ENCODE assay signal across 12 cellular contexts in the genomic region with DNA sequence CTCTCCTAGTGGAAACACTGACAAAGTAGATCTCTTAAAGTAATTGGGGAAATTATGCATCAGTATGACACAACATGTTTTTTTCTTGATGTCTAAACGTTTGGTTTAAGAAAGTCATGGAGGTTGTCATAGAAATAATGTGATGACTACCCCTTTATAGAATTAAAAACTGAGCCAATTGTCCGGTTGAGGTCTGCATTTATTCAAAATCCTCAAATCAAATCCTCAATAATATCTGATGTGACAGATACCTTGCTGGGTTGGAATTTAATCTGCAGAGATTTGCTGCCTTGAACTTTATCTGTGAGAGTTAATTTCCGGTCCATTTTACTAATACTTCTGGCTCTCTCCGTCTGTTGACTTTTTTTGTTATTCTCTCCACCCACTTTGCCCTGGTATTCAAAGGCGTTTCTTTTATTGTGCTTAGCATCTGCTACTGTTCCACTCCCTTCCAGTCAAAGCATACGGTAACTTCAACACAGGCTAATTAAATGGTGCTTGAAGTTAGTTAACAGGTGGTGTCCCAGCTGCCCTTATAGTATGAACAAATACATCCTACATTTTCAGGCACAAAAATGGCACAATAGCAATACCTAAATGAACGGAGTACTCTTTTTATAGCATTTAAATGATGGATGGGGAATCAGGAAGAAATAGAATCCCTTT.
DNase-seq lines count a peak whose midpoint lies in the region; ATAC-seq and TF ChIP-seq lines count a peak whose summit lies in the region.
"Had no signal": no experiment of that assay in that cellular context is flagged by ENCODE, and none has a peak within 500 bp of the region (broad histone marks: within the 10 kb centered on the region; RNA-seq: fewer than 3 reads in every experiment).

No MANE protein-coding gene starts in this region.

- H3K4me1 Mint-ChIP-seq in WTC11, result peaks cover 27% of the 10 kb centered on the region
- H3K4me1 Mint-ChIP-seq: memory B cell had no signal

- CTCF ChIA-PET in WTC11 (lab: Charles Lee), result no interaction called here

- TF ChIP-seq CTCF in WTC11 (IDR thresholded peaks at IDR 0.05) (no peak), mucosa of descending colon (IDR thresholded peaks at IDR 0.05) (no peak)

- no peaks in the 10 kb centered on the region for H3K9me3 ChIP-seq in mucosa of descending colon

- no peaks in the 10 kb centered on the region for H3K4me1 ChIP-seq in mucosa of descending colon (ENCODE audit: low read depth)

- H3K27me3 Mint-ChIP-seq in WTC11 (ENCODE audit: low read depth), result no peaks in the 10 kb centered on the region
- H3K27me3 Mint-ChIP-seq: activated CD4-positive, alpha-beta memory T cell treated with anti-CD3 and anti-CD28 coated beads for 36 hours; memory B cell had no signal

- intact Hi-C loops in mucosa of descending colon (cut with DNase I, micrococcal nuclease), result no loop called here

- no peak overlapping the region for H3K4me3 ChIP-seq in mucosa of descending colon

- POLR2A ChIA-PET in WTC11 (lab: Charles Lee), result no interaction called here

- peak overlapping the region; percentile 0 for H3K27ac Mint-ChIP-seq in WTC11
- H3K27ac Mint-ChIP-seq: activated CD4-positive, alpha-beta memory T cell treated with anti-CD3 and anti-CD28 coated beads for 36 hours; memory B cell had no signal

- no peaks in the 10 kb centered on the region for H3K36me3 ChIP-seq in mucosa of descending colon (ENCODE audit: low read depth)

- peaks cover 3% of the 10 kb centered on the region; the same call in 1 of the 2 replicates for H3K9me3 Mint-ChIP-seq in WTC11

- ATAC-seq in WTC11 (peak; percentile 55; the same call in 1 of the 2 replicates), mucosa of descending colon (peak; percentile 72), HG03095 (IDR thresholded peaks at IDR 0.05; ENCODE audit: unreplicated experiment) (no peak)

- DNase-seq in DMS 273 (lab: John Stamatoyannopoulos, UW; ENCODE audit: unreplicated experiment), result peak; percentile 91
- peak; percentile 19 for DNase-seq in NCI-H1694 (lab: John Stamatoyannopoulos, UW)
- DNase-seq in WTC11 (ENCODE audit: low spot score), result no peak
- DNase-seq in mucosa of descending colon, result peak in 1 of 3 donors; percentile 44
- no peak for DNase-seq in HuH-7.5 (ENCODE audit: low spot score)
- DNase-seq in NCI-H526 treated with DMSO at 0.1 percent for 48 hours (lab: John Stamatoyannopoulos, UW), result no peak
- DNase-seq in superior temporal gyrus (ENCODE audit: extremely low spot score), result no peak
- DNase-seq: activated CD4-positive, alpha-beta memory T cell treated with anti-CD3 and anti-CD28 coated beads for 36 hours; foreskin melanocyte; NCI-H187 had no signal

- no peak overlapping the region for H3K4me3 Mint-ChIP-seq in WTC11
- H3K4me3 Mint-ChIP-seq: activated CD4-positive, alpha-beta memory T cell treated with anti-CD3 and anti-CD28 coated beads for 36 hours; memory B cell had no signal

- H3K36me3 Mint-ChIP-seq in WTC11, result no peaks in the 10 kb centered on the region
- H3K36me3 Mint-ChIP-seq: activated CD4-positive, alpha-beta memory T cell treated with anti-CD3 and anti-CD28 coated beads for 36 hours; memory B cell had no signal

TF ChIP-seq in WTC11, 78 proteins besides CTCF, POLR2A, EP300 and RAD21:
- TF ChIP-seq, protein P1, sequence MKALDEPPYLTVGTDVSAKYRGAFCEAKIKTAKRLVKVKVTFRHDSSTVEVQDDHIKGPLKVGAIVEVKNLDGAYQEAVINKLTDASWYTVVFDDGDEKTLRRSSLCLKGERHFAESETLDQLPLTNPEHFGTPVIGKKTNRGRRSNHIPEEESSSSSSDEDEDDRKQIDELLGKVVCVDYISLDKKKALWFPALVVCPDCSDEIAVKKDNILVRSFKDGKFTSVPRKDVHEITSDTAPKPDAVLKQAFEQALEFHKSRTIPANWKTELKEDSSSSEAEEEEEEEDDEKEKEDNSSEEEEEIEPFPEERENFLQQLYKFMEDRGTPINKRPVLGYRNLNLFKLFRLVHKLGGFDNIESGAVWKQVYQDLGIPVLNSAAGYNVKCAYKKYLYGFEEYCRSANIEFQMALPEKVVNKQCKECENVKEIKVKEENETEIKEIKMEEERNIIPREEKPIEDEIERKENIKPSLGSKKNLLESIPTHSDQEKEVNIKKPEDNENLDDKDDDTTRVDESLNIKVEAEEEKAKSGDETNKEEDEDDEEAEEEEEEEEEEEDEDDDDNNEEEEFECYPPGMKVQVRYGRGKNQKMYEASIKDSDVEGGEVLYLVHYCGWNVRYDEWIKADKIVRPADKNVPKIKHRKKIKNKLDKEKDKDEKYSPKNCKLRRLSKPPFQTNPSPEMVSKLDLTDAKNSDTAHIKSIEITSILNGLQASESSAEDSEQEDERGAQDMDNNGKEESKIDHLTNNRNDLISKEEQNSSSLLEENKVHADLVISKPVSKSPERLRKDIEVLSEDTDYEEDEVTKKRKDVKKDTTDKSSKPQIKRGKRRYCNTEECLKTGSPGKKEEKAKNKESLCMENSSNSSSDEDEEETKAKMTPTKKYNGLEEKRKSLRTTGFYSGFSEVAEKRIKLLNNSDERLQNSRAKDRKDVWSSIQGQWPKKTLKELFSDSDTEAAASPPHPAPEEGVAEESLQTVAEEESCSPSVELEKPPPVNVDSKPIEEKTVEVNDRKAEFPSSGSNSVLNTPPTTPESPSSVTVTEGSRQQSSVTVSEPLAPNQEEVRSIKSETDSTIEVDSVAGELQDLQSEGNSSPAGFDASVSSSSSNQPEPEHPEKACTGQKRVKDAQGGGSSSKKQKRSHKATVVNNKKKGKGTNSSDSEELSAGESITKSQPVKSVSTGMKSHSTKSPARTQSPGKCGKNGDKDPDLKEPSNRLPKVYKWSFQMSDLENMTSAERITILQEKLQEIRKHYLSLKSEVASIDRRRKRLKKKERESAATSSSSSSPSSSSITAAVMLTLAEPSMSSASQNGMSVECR (CRISPR knock-in tag; IDR thresholded peaks at IDR 0.05; ENCODE audit: borderline replicate concordance), result no peak
- no peak for TF ChIP-seq MXD4 (CRISPR knock-in tag; IDR thresholded peaks at IDR 0.05; ENCODE audit: borderline replicate concordance)
- no peak for TF ChIP-seq NR3C1 (CRISPR knock-in tag; conservative IDR thresholded peaks at IDR 0.05; ENCODE audit: low read depth)
- TF ChIP-seq JUN (CRISPR knock-in tag; IDR thresholded peaks at IDR 0.05), result no peak
- TF ChIP-seq RELA (CRISPR knock-in tag; IDR thresholded peaks at IDR 0.05; ENCODE audit: borderline replicate concordance), result no peak
- TF ChIP-seq FOXP1 (CRISPR knock-in tag; IDR thresholded peaks at IDR 0.05; ENCODE audit: borderline replicate concordance), result no peak
- TF ChIP-seq FOXJ3 (CRISPR knock-in tag; IDR thresholded peaks at IDR 0.05; ENCODE audit: borderline replicate concordance), result no peak
- TF ChIP-seq IRF2 (CRISPR knock-in tag; IDR thresholded peaks at IDR 0.05; ENCODE audit: borderline replicate concordance, low read depth), result no peak
- TF ChIP-seq, protein P2, sequence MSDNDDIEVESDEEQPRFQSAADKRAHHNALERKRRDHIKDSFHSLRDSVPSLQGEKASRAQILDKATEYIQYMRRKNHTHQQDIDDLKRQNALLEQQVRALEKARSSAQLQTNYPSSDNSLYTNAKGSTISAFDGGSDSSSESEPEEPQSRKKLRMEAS (CRISPR knock-in tag; IDR thresholded peaks at IDR 0.05), result no peak
- TF ChIP-seq, protein P3, sequence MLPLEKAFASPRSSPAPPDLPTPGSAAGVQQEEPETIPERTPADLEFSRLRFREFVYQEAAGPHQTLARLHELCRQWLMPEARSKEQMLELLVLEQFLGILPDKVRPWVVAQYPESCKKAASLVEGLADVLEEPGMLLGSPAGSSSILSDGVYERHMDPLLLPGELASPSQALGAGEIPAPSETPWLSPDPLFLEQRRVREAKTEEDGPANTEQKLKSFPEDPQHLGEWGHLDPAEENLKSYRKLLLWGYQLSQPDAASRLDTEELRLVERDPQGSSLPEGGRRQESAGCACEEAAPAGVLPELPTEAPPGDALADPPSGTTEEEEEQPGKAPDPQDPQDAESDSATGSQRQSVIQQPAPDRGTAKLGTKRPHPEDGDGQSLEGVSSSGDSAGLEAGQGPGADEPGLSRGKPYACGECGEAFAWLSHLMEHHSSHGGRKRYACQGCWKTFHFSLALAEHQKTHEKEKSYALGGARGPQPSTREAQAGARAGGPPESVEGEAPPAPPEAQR (CRISPR knock-in tag; IDR thresholded peaks at IDR 0.05), result no peak
- no peak for TF ChIP-seq EMX1 (CRISPR knock-in tag; IDR thresholded peaks at IDR 0.05)
- no peak for TF ChIP-seq ZNF219 (CRISPR knock-in tag; IDR thresholded peaks at IDR 0.05; ENCODE audit: borderline replicate concordance)
- TF ChIP-seq SP1 (CRISPR knock-in tag; conservative IDR thresholded peaks at IDR 0.05), result no peak
- TF ChIP-seq GTF2I (CRISPR knock-in tag; conservative IDR thresholded peaks at IDR 0.05), result no peak
- no peak for TF ChIP-seq ZNF121 (CRISPR knock-in tag; IDR thresholded peaks at IDR 0.05)
- no peak for TF ChIP-seq CREM (CRISPR knock-in tag; IDR thresholded peaks at IDR 0.05)
- no peak for TF ChIP-seq KAT7 (CRISPR knock-in tag; IDR thresholded peaks at IDR 0.05; ENCODE audit: borderline replicate concordance)
- no peak for TF ChIP-seq TEAD4 (CRISPR knock-in tag; IDR thresholded peaks at IDR 0.05)
- TF ChIP-seq, protein P4, sequence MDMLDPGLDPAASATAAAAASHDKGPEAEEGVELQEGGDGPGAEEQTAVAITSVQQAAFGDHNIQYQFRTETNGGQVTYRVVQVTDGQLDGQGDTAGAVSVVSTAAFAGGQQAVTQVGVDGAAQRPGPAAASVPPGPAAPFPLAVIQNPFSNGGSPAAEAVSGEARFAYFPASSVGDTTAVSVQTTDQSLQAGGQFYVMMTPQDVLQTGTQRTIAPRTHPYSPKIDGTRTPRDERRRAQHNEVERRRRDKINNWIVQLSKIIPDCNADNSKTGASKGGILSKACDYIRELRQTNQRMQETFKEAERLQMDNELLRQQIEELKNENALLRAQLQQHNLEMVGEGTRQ (CRISPR knock-in tag; IDR thresholded peaks at IDR 0.05), result no peak
- no peak for TF ChIP-seq GRHL2 (CRISPR knock-in tag; IDR thresholded peaks at IDR 0.05; ENCODE audit: insufficient replicate concordance, severe bottlenecking)

Comparison
In these comparisons a context has a peak if more than half of its experiments do, and no peak if none do; other contexts are left out.
1. DNase-seq: peak in DMS 273 (single experiment) and NCI-H1694 (single experiment); none in WTC11 (single experiment), HuH-7.5 (single experiment), NCI-H526 treated with DMSO at 0.1 percent for 48 hours (single experiment) and superior temporal gyrus (single experiment).